ENCODE assay signal across 8 cellular contexts in the genomic region with DNA sequence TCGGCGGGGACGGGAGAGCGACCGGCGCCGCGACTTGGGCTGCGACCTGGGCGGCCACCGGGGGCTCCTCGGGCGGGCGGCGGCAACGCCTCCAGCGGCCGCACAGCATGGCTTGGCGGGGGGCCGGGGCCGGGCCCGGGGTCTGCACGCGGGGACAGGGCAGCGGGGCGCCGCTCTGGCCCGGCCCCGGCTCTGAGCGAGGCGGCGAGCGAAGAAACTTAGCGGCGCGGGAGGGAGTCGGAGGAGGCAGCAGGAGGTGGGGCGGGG. TPM values are rescaled to one million over a fixed set of nuclear protein-coding genes. Genes with fewer than 3 reads are reported as not detected.
DNase-seq lines count a peak whose midpoint lies in the region; ATAC-seq, FAIRE-seq and TF ChIP-seq lines count a peak whose summit lies in the region.

A gene with protein sequence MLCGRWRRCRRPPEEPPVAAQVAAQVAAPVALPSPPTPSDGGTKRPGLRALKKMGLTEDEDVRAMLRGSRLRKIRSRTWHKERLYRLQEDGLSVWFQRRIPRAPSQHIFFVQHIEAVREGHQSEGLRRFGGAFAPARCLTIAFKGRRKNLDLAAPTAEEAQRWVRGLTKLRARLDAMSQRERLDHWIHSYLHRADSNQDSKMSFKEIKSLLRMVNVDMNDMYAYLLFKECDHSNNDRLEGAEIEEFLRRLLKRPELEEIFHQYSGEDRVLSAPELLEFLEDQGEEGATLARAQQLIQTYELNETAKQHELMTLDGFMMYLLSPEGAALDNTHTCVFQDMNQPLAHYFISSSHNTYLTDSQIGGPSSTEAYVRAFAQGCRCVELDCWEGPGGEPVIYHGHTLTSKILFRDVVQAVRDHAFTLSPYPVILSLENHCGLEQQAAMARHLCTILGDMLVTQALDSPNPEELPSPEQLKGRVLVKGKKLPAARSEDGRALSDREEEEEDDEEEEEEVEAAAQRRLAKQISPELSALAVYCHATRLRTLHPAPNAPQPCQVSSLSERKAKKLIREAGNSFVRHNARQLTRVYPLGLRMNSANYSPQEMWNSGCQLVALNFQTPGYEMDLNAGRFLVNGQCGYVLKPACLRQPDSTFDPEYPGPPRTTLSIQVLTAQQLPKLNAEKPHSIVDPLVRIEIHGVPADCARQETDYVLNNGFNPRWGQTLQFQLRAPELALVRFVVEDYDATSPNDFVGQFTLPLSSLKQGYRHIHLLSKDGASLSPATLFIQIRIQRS (minus strand): TSS at position 214 of the 267 bp plus-strand sequence. CDS start 105 bp downstream, at position 109.

- ATAC-seq in naive B cell (ENCODE audit: low read depth in 2 of 2) (peak in 1 of 2 donors; percentile 8), HG02588 (IDR thresholded peaks at IDR 0.05; ENCODE audit: unreplicated experiment) (no peak), GM21786 (IDR thresholded peaks at IDR 0.05; ENCODE audit: unreplicated experiment) (no peak)

- no peaks in the 10 kb centered on the region for H3K9me3 Mint-ChIP-seq in naive B cell

- no peak for TF ChIP-seq POLR2A in H54 (IDR thresholded peaks at IDR 0.05; ENCODE audit: low read depth, low read length)

- H3K36me3 ChIP-seq in ES-I3 (ENCODE audit: insufficient read depth, low read length): no peaks in the 10 kb centered on the region
- no peaks in the 10 kb centered on the region for H3K36me3 ChIP-seq in OCI-LY3 (replicated peaks; ENCODE audit: low read depth, low read length)
- H3K36me3 ChIP-seq in endocrine pancreas (ENCODE audit: control insufficient read depth, insufficient read depth, low read length): no peaks in the 10 kb centered on the region

- no peak for FAIRE-seq in H54 (lab: Jason Lieb, UNC)

- H3K27me3 ChIP-seq in OCI-LY3 (ENCODE audit: low read depth, low read length) (no peaks in the 10 kb centered on the region; the same call in 1 of the 2 replicates), endocrine pancreas (ENCODE audit: control insufficient read depth, insufficient read depth, low read length) (no peaks in the 10 kb centered on the region)

- peak within 1 kb of the TSS; percentile 99 for H3K4me2 ChIP-seq in OCI-LY3 (ENCODE audit: low read length)

- peak within 1 kb of the TSS; percentile 78 to 97 (median 92) for H3K27ac Mint-ChIP-seq in naive B cell

- no peak for DNase-seq in naive B cell
- no peak for DNase-seq in H54 (ENCODE audit: insufficient read length, low spot score)
- no peak for DNase-seq in HuH-7.5 (ENCODE audit: low spot score)

- H3K4me1 ChIP-seq in ES-I3 (ENCODE audit: insufficient read depth, low read length) (peaks cover 29% of the 10 kb centered on the region), OCI-LY3 (ENCODE audit: low read length) (peaks cover 10% of the 10 kb centered on the region), endocrine pancreas (ENCODE audit: control insufficient read depth, insufficient read depth, low read length) (no peaks in the 10 kb centered on the region)

- H3K79me2 ChIP-seq in OCI-LY3 (ENCODE audit: low read length): no peaks in the 10 kb centered on the region

- peak within 1 kb of the TSS; percentile 93 for H3K9ac ChIP-seq in ES-I3 (ENCODE audit: low read depth, low read length)
- H3K9ac ChIP-seq in OCI-LY3 (ENCODE audit: low read length): peak within 1 kb of the TSS; percentile 76
- peak within 1 kb of the TSS; percentile 82 for H3K9ac ChIP-seq in endocrine pancreas (ENCODE audit: control insufficient read depth, insufficient read depth, low read length)

- H3K4me3 Mint-ChIP-seq in naive B cell: peak within 1 kb of the TSS; percentile 83 to 97 (median 94)

- no peaks in the 10 kb centered on the region for H3K36me3 Mint-ChIP-seq in naive B cell

- H3K4me1 Mint-ChIP-seq in naive B cell: peaks cover 7 to 31% (median 11%) of the 10 kb centered on the region in 3 donors

- H4K20me1 ChIP-seq in OCI-LY3 (ENCODE audit: insufficient read depth, low read length): no peaks in the 10 kb centered on the region

- H3K27me3 Mint-ChIP-seq in naive B cell: peaks cover 3 to 15% (median 11%) of the 10 kb centered on the region in 3 donors

- H3K27ac ChIP-seq in OCI-LY3 (ENCODE audit: low read length): peak within 1 kb of the TSS; percentile 67

- H3K9me3 ChIP-seq in ES-I3 (ENCODE audit: control insufficient read depth, insufficient read depth, low read length): no peaks in the 10 kb centered on the region
- no peaks in the 10 kb centered on the region for H3K9me3 ChIP-seq in OCI-LY3 (ENCODE audit: insufficient read depth, low read length)
- no peaks in the 10 kb centered on the region for H3K9me3 ChIP-seq in endocrine pancreas (ENCODE audit: control insufficient read depth, low read length)

- TF ChIP-seq CTCF in OCI-LY3 (IDR thresholded peaks at IDR 0.05; ENCODE audit: low read depth, low read length): no peak

- peak within 1 kb of the TSS; percentile 72; the same call in 1 of the 2 replicates for H2AFZ ChIP-seq in OCI-LY3 (ENCODE audit: low read depth, low read length)

- peak within 1 kb of the TSS; percentile 96 for H3K4me3 ChIP-seq in OCI-LY3 (ENCODE audit: low read length)
- H3K4me3 ChIP-seq in endocrine pancreas (ENCODE audit: control insufficient read depth, insufficient read depth, low read length): no peak within 1 kb of the TSS

RNA-seq across cellular contexts. Expression of the gene that starts here (rescaled TPM):
- polyA plus RNA-seq in naive B cell (ENCODE audit: low read depth in 6 of 6): not detected
